12 cellular contexts compared by ENCODE assay signal in the genomic region with DNA sequence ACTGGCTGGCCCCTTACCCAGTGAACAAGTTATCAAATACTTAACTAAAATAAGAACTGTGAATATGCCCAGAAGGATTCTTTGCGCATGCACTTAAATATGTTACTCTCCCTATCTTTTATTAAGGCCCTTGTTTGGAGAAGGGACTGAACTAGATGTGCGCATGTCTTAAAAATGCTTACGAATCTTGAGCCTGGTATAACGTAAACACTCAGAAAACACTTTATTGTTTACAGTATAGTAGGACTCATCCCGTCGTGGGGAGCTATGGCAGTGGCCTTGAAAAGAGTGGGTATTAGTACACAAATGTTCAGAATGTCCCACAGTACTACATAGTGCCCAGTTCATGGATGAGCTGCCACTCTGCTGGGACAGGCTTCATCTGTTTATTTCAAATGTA.
DNase-seq lines count a peak whose midpoint lies in the region; ATAC-seq and TF ChIP-seq lines count a peak whose summit lies in the region.
"Had no signal": no experiment of that assay in that cellular context is flagged by ENCODE, and none has a peak within 500 bp of the region (broad histone marks: within the 10 kb centered on the region; RNA-seq: fewer than 3 reads in every experiment).

No MANE protein-coding gene starts in this region.

- no peak for TF ChIP-seq EP300 in stomach (IDR thresholded peaks at IDR 0.05)

- no peak overlapping the region for H3K4me3 Mint-ChIP-seq in activated CD8-positive, alpha-beta T cell treated with anti-CD3 and anti-CD28 coated beads for 36 hours
- H3K4me3 Mint-ChIP-seq in activated CD8-positive, alpha-beta T cell treated with anti-CD3 and anti-CD28 coated beads, Interleukin-2, amount 10 ng/mL, durations not matched to agents 7 days and 5 days, result no peak overlapping the region
- peak overlapping the region; percentile 51 for H3K4me3 Mint-ChIP-seq in activated naive CD8-positive, alpha-beta T cell treated with anti-CD3 and anti-CD28 coated beads, Interleukin-2, amount 50 U/mL, for 24 hours
- H3K4me3 Mint-ChIP-seq: brain, naive B cell had no signal

- peaks cover 0 to 50% (median 23%) of the 10 kb centered on the region in 4 donors for H3K4me1 ChIP-seq in right lobe of liver
- H3K4me1 ChIP-seq in stomach, result peaks cover 3 to 87% (median 64%) of the 10 kb centered on the region in 4 donors

- intact Hi-C loops in activated CD8-positive, alpha-beta T cell treated with anti-CD3 and anti-CD28 coated beads for 36 hours (cut with micrococcal nuclease), result loop anchor here (1.0 to 2.0 kb wide), 2 partner anchors 21 to 134 kb away; no protein-coding TSS in a partner anchor
- intact Hi-C loops in right lobe of liver (cut with DNase I), result no loop called here
- intact Hi-C loops in stomach (cut with DNase I; ENCODE audit: low total_unique reads), result no loop called here

- TF ChIP-seq CTCF in activated CD8-positive, alpha-beta T cell treated with anti-CD3 and anti-CD28 coated beads for 36 hours (IDR thresholded peaks at IDR 0.05), result no peak
- TF ChIP-seq CTCF in right lobe of liver (IDR thresholded peaks at IDR 0.05), result no peak
- no peak for TF ChIP-seq CTCF in stomach (IDR thresholded peaks at IDR 0.05)

- H3K27me3 Mint-ChIP-seq in activated CD8-positive, alpha-beta T cell treated with anti-CD3 and anti-CD28 coated beads for 36 hours, result peaks cover 1% of the 10 kb centered on the region
- H3K27me3 Mint-ChIP-seq in activated CD8-positive, alpha-beta T cell treated with anti-CD3 and anti-CD28 coated beads, Interleukin-2, amount 10 ng/mL, durations not matched to agents 7 days and 5 days (ENCODE audit: low read depth), result no peaks in the 10 kb centered on the region
- peaks cover 5% of the 10 kb centered on the region for H3K27me3 Mint-ChIP-seq in activated naive CD8-positive, alpha-beta T cell treated with anti-CD3 and anti-CD28 coated beads, Interleukin-2, amount 50 U/mL, for 24 hours

- 76% methylated on average over 6 of the region's 6 CpGs for WGBS in right lobe of liver (ENCODE audit: insufficient coverage, low coverage, low lambda C conversion rate, missing lambda C conversion rate)
- 74 to 84% (median 82%) methylated on average over 6 of the region's 6 CpGs for WGBS in stomach, 5 donors

- H3K27me3 ChIP-seq in right lobe of liver (no peaks in the 10 kb centered on the region), stomach (no peaks in the 10 kb centered on the region)

- H3K36me3 ChIP-seq in right lobe of liver (no peaks in the 10 kb centered on the region), stomach (no peaks in the 10 kb centered on the region)

- H3K9me3 Mint-ChIP-seq in activated CD8-positive, alpha-beta T cell treated with anti-CD3 and anti-CD28 coated beads for 36 hours, result no peaks in the 10 kb centered on the region
- H3K9me3 Mint-ChIP-seq in activated CD8-positive, alpha-beta T cell treated with anti-CD3 and anti-CD28 coated beads, Interleukin-2, amount 10 ng/mL, durations not matched to agents 7 days and 5 days (ENCODE audit: insufficient read depth), result no peaks in the 10 kb centered on the region
- H3K9me3 Mint-ChIP-seq in activated naive CD8-positive, alpha-beta T cell treated with anti-CD3 and anti-CD28 coated beads, Interleukin-2, amount 50 U/mL, for 24 hours, result no peaks in the 10 kb centered on the region
- H3K9me3 Mint-ChIP-seq: brain, naive B cell had no signal

- no peak for DNase-seq in activated CD8-positive, alpha-beta T cell treated with anti-CD3 and anti-CD28 coated beads for 36 hours
- DNase-seq in activated CD8-positive, alpha-beta T cell treated with anti-CD3 and anti-CD28 coated beads, Interleukin-2, amount 10 ng/mL, durations not matched to agents 7 days and 5 days, result no peak
- DNase-seq in activated naive CD8-positive, alpha-beta T cell treated with anti-CD3 and anti-CD28 coated beads, Interleukin-2, amount 50 U/mL, for 24 hours, result no peak
- DNase-seq in right lobe of liver (no peak), stomach (no peak), activated gamma-delta T cell treated with Interleukin-2 at 50 U/mL for 16 hours (no peak)
- no peak for DNase-seq in stimulated activated naive CD4-positive, alpha-beta T cell (lab: John Stamatoyannopoulos, UW)
- no peak for DNase-seq in stimulated activated CD8-positive, alpha-beta memory T cell treated with anti-CD3 and anti-CD28 coated beads, Interleukin-4, amount 100 ng/mL, for 48 hours
- DNase-seq: naive B cell had no signal

- ATAC-seq in activated CD8-positive, alpha-beta T cell treated with anti-CD3 and anti-CD28 coated beads for 36 hours, result peak; percentile 5
- no peak for ATAC-seq in activated CD8-positive, alpha-beta T cell treated with anti-CD3 and anti-CD28 coated beads, Interleukin-2, amount 10 ng/mL, durations not matched to agents 7 days and 5 days
- no peak for ATAC-seq in activated naive CD8-positive, alpha-beta T cell treated with anti-CD3 and anti-CD28 coated beads, Interleukin-2, amount 50 U/mL, for 24 hours
- no peak for ATAC-seq in right lobe of liver

- no peak for TF ChIP-seq POLR2A in right lobe of liver (IDR thresholded peaks at IDR 0.05)
- no peak for TF ChIP-seq POLR2A in stomach (IDR thresholded peaks at IDR 0.05)

- no peaks in the 10 kb centered on the region for H3K36me3 Mint-ChIP-seq in activated CD8-positive, alpha-beta T cell treated with anti-CD3 and anti-CD28 coated beads for 36 hours (ENCODE audit: low read depth)
- no peaks in the 10 kb centered on the region for H3K36me3 Mint-ChIP-seq in activated CD8-positive, alpha-beta T cell treated with anti-CD3 and anti-CD28 coated beads, Interleukin-2, amount 10 ng/mL, durations not matched to agents 7 days and 5 days (ENCODE audit: low read depth)
- peaks cover 1% of the 10 kb centered on the region for H3K36me3 Mint-ChIP-seq in activated naive CD8-positive, alpha-beta T cell treated with anti-CD3 and anti-CD28 coated beads, Interleukin-2, amount 50 U/mL, for 24 hours (ENCODE audit: low read depth)

- POLR2A ChIA-PET in activated CD8-positive, alpha-beta T cell treated with anti-CD3 and anti-CD28 coated beads for 36 hours (lab: Charles Lee), result interaction anchor here (0.7 to 2.2 kb wide), 3 partner anchors 20 to 198 kb away, joined by 3 to 12 read pairs (median 4); no protein-coding TSS in a partner anchor
- POLR2A ChIA-PET in activated CD8-positive, alpha-beta T cell treated with anti-CD3 and anti-CD28 coated beads, Interleukin-2, amount 10 ng/mL, durations not matched to agents 7 days and 5 days (lab: Charles Lee), result no interaction called here

- CTCF ChIA-PET in activated CD8-positive, alpha-beta T cell treated with anti-CD3 and anti-CD28 coated beads for 36 hours (lab: Charles Lee), result interaction anchor here (1.2 to 1.6 kb wide), 2 partner anchors 75 to 217 kb away, joined by 3 to 4 read pairs; no protein-coding TSS in a partner anchor
- CTCF ChIA-PET in activated CD8-positive, alpha-beta T cell treated with anti-CD3 and anti-CD28 coated beads, Interleukin-2, amount 10 ng/mL, durations not matched to agents 7 days and 5 days (lab: Charles Lee), result interaction anchor here (1.0 to 3.5 kb wide), 2 partner anchors 18 to 133 kb away, joined by 3 to 9 read pairs; no protein-coding TSS in a partner anchor

- H3K4me3 ChIP-seq in right lobe of liver (no peak overlapping the region), stomach (no peak overlapping the region)
- H3K4me3 ChIP-seq: GM12878 had no signal

- H3K4me1 Mint-ChIP-seq in activated CD8-positive, alpha-beta T cell treated with anti-CD3 and anti-CD28 coated beads for 36 hours (ENCODE audit: low read depth), result peaks cover 50% of the 10 kb centered on the region
- peaks cover 22% of the 10 kb centered on the region for H3K4me1 Mint-ChIP-seq in activated CD8-positive, alpha-beta T cell treated with anti-CD3 and anti-CD28 coated beads, Interleukin-2, amount 10 ng/mL, durations not matched to agents 7 days and 5 days (ENCODE audit: low read depth)
- peaks cover 49% of the 10 kb centered on the region for H3K4me1 Mint-ChIP-seq in activated naive CD8-positive, alpha-beta T cell treated with anti-CD3 and anti-CD28 coated beads, Interleukin-2, amount 50 U/mL, for 24 hours

- H3K27ac Mint-ChIP-seq in activated CD8-positive, alpha-beta T cell treated with anti-CD3 and anti-CD28 coated beads for 36 hours, result peak overlapping the region; percentile 77
- H3K27ac Mint-ChIP-seq in activated CD8-positive, alpha-beta T cell treated with anti-CD3 and anti-CD28 coated beads, Interleukin-2, amount 10 ng/mL, durations not matched to agents 7 days and 5 days, result no peak overlapping the region
- H3K27ac Mint-ChIP-seq in activated naive CD8-positive, alpha-beta T cell treated with anti-CD3 and anti-CD28 coated beads, Interleukin-2, amount 50 U/mL, for 24 hours, result peak overlapping the region; percentile 92

- no peaks in the 10 kb centered on the region for H3K9me3 ChIP-seq in right lobe of liver
- H3K9me3 ChIP-seq in stomach, result no peaks in the 10 kb centered on the region

- H3K27ac ChIP-seq in right lobe of liver, result peak overlapping the region; percentile 2 to 81 (median 69)
- peak overlapping the region; percentile 16 to 77 (median 66) for H3K27ac ChIP-seq in stomach
- H3K27ac ChIP-seq: epithelial cell of prostate had no signal
